32 cellular contexts compared by ENCODE assay signal in genomic region chr3:148847351-148847750, GRCh38. TPM values are rescaled to one million over a fixed set of nuclear protein-coding genes. Genes with fewer than 3 reads are reported as not detected.
DNase-seq lines count a peak whose midpoint lies in the region; ATAC-seq and TF ChIP-seq lines count a peak whose summit lies in the region.
"Had no signal": no experiment of that assay in that cellular context is flagged by ENCODE, and none has a peak within 500 bp of the region (broad histone marks: within the 10 kb centered on the region; RNA-seq: fewer than 3 reads in every experiment).

No MANE protein-coding gene starts in this region.

- H3K36me3 ChIP-seq in mammary epithelial cell (ENCODE audit: insufficient read depth, low read length): no peaks in the 10 kb centered on the region
- no peaks in the 10 kb centered on the region for H3K36me3 ChIP-seq in ovary
- H3K36me3 ChIP-seq: heart left ventricle, prostate gland, transverse colon had no signal

- H3K4me1 Mint-ChIP-seq in MCF 10A (ENCODE audit: insufficient read depth, unreplicated experiment): no peaks in the 10 kb centered on the region
- no peaks in the 10 kb centered on the region for H3K4me1 Mint-ChIP-seq in activated CD8-positive, alpha-beta T cell treated with anti-CD3 and anti-CD28 coated beads for 36 hours (ENCODE audit: low read depth)
- no peaks in the 10 kb centered on the region for H3K4me1 Mint-ChIP-seq in activated CD8-positive, alpha-beta T cell treated with anti-CD3 and anti-CD28 coated beads, Interleukin-2, amount 10 ng/mL, durations not matched to agents 7 days and 5 days (ENCODE audit: low read depth)
- H3K4me1 Mint-ChIP-seq: activated T-helper 17 cell treated with anti-CD3 and anti-CD28 coated beads, Interleukin-2, amount 50 U/mL, for 72 hours; CD4-positive, alpha-beta memory T cell; central memory CD8-positive, alpha-beta T cell; H9 had no signal

- no peak overlapping the region for H3K9ac ChIP-seq in mammary epithelial cell (ENCODE audit: insufficient read depth, low read length)

- TF ChIP-seq EP300 in ovary (IDR thresholded peaks at IDR 0.05): no peak

- TF ChIP-seq POLR2A in ovary (IDR thresholded peaks at IDR 0.05): no peak

- no peak overlapping the region for H3K4me3 Mint-ChIP-seq in MCF 10A (ENCODE audit: unreplicated experiment)
- no peak overlapping the region for H3K4me3 Mint-ChIP-seq in activated CD8-positive, alpha-beta T cell treated with anti-CD3 and anti-CD28 coated beads for 36 hours
- no peak overlapping the region for H3K4me3 Mint-ChIP-seq in activated CD8-positive, alpha-beta T cell treated with anti-CD3 and anti-CD28 coated beads, Interleukin-2, amount 10 ng/mL, durations not matched to agents 7 days and 5 days
- H3K4me3 Mint-ChIP-seq: activated T-helper 17 cell treated with anti-CD3 and anti-CD28 coated beads, Interleukin-2, amount 50 U/mL, for 72 hours; CD4-positive, alpha-beta memory T cell; central memory CD8-positive, alpha-beta T cell; H9 had no signal

- WGBS in mammary epithelial cell (ENCODE audit: low coverage, missing lambda C conversion rate): 35% methylated on average over 1 of the region's 1 CpG
- WGBS in ovary, 3 donors: 16 to 33% (median 29%) methylated on average over 1 of the region's 1 CpG

- POLR2A ChIA-PET in MCF 10A (lab: Yijun Ruan, JAX): no interaction called here
- POLR2A ChIA-PET in activated CD8-positive, alpha-beta T cell treated with anti-CD3 and anti-CD28 coated beads for 36 hours (lab: Charles Lee): no interaction called here
- POLR2A ChIA-PET in activated CD8-positive, alpha-beta T cell treated with anti-CD3 and anti-CD28 coated beads, Interleukin-2, amount 10 ng/mL, durations not matched to agents 7 days and 5 days (lab: Charles Lee): no interaction called here

- BruUV-seq in MCF 10A (replicated peaks; lab: Mats Ljungman, UMichigan): no TSS peak
- BruUV-seq in mammary epithelial cell (replicated peaks; lab: Mats Ljungman, UMichigan): no TSS peak

- CTCF ChIA-PET in MCF 10A (lab: Yijun Ruan, JAX): interaction anchor here (0.7 to 1.1 kb wide), 3 partner anchors 13 to 203 kb away, joined by 3 to 4 read pairs (median 3); no protein-coding TSS in a partner anchor
- CTCF ChIA-PET in mammary epithelial cell (lab: Charles Lee; ENCODE audit: low non-redundant PET): no interaction called here
- CTCF ChIA-PET in activated CD8-positive, alpha-beta T cell treated with anti-CD3 and anti-CD28 coated beads for 36 hours (lab: Charles Lee): interaction anchor here (0.7 kb wide), 1 partner anchor 595 kb away, joined by 3 read pairs; no protein-coding TSS in a partner anchor
- CTCF ChIA-PET in activated CD8-positive, alpha-beta T cell treated with anti-CD3 and anti-CD28 coated beads, Interleukin-2, amount 10 ng/mL, durations not matched to agents 7 days and 5 days (lab: Charles Lee): no interaction called here

- H3K9me3 Mint-ChIP-seq in MCF 10A (ENCODE audit: unreplicated experiment): no peaks in the 10 kb centered on the region
- H3K9me3 Mint-ChIP-seq in activated CD8-positive, alpha-beta T cell treated with anti-CD3 and anti-CD28 coated beads for 36 hours: no peaks in the 10 kb centered on the region
- H3K9me3 Mint-ChIP-seq in activated CD8-positive, alpha-beta T cell treated with anti-CD3 and anti-CD28 coated beads, Interleukin-2, amount 10 ng/mL, durations not matched to agents 7 days and 5 days (ENCODE audit: insufficient read depth): no peaks in the 10 kb centered on the region
- H3K9me3 Mint-ChIP-seq: activated T-helper 17 cell treated with anti-CD3 and anti-CD28 coated beads, Interleukin-2, amount 50 U/mL, for 72 hours; CD4-positive, alpha-beta memory T cell; central memory CD8-positive, alpha-beta T cell; H9 had no signal

- no peaks in the 10 kb centered on the region for H4K20me1 ChIP-seq in mammary epithelial cell (ENCODE audit: insufficient read depth, low read length)

- ATAC-seq in activated CD8-positive, alpha-beta T cell treated with anti-CD3 and anti-CD28 coated beads for 36 hours: no peak
- ATAC-seq in activated CD8-positive, alpha-beta T cell treated with anti-CD3 and anti-CD28 coated beads, Interleukin-2, amount 10 ng/mL, durations not matched to agents 7 days and 5 days: no peak
- ATAC-seq: activated CD4-positive, CD25-positive, alpha-beta regulatory T cell treated with anti-CD3 and anti-CD28 coated beads, Interleukin-2, amount 50 U/mL, for 24 hours; activated T-helper 17 cell treated with anti-CD3 and anti-CD28 coated beads, Interleukin-2, amount 50 U/mL, for 72 hours; heart left ventricle had no signal

- H3K27me3 Mint-ChIP-seq in MCF 10A (ENCODE audit: insufficient read depth, unreplicated experiment): peaks cover 22% of the 10 kb centered on the region
- peaks cover 2% of the 10 kb centered on the region for H3K27me3 Mint-ChIP-seq in activated CD8-positive, alpha-beta T cell treated with anti-CD3 and anti-CD28 coated beads for 36 hours
- H3K27me3 Mint-ChIP-seq in activated CD8-positive, alpha-beta T cell treated with anti-CD3 and anti-CD28 coated beads, Interleukin-2, amount 10 ng/mL, durations not matched to agents 7 days and 5 days (ENCODE audit: low read depth): peaks cover 3% of the 10 kb centered on the region
- H3K27me3 Mint-ChIP-seq: activated T-helper 17 cell treated with anti-CD3 and anti-CD28 coated beads, Interleukin-2, amount 50 U/mL, for 72 hours had no signal

- dilution Hi-C loops in mammary epithelial cell (cut with HindIII; ENCODE audit: low sequenced_read_pairs): no loop called here

- H2AFZ ChIP-seq in mammary epithelial cell (ENCODE audit: low read depth, low read length): no peak overlapping the region

- intact Hi-C loops in MCF 10A (cut with micrococcal nuclease): no loop called here
- intact Hi-C loops in mammary epithelial cell (cut with micrococcal nuclease): no loop called here
- intact Hi-C loops in ovary (cut with DNase I): no loop called here
- intact Hi-C loops in activated CD8-positive, alpha-beta T cell treated with anti-CD3 and anti-CD28 coated beads for 36 hours (cut with micrococcal nuclease): no loop called here

- H3K4me3 ChIP-seq in mammary epithelial cell (replicated peaks in 1 of 3; ENCODE audit: insufficient read depth in 1 of 3, low read depth in 2 of 3, low read length in 3 of 3) (no peak overlapping the region), fibroblast of mammary gland (ENCODE audit: control insufficient read depth, low read depth, low read length) (no peak overlapping the region), skeletal muscle cell (ENCODE audit: low read depth, low read length) (no peak overlapping the region), ovary (no peak overlapping the region)
- H3K4me3 ChIP-seq: heart left ventricle, prostate gland, skin epidermis, transverse colon had no signal

- H3K9me3 ChIP-seq in mammary epithelial cell (replicated peaks; ENCODE audit: insufficient read depth, low read length) (no peaks in the 10 kb centered on the region), ovary (no peaks in the 10 kb centered on the region)
- H3K9me3 ChIP-seq: heart left ventricle, prostate gland, transverse colon had no signal

- H3K4me2 ChIP-seq in mammary epithelial cell (ENCODE audit: insufficient read depth, low read depth, low read length): no peak overlapping the region

- TF ChIP-seq CTCF in MCF 10A (IDR thresholded peaks at IDR 0.05; ENCODE audit: unreplicated experiment): no peak
- no peak for TF ChIP-seq CTCF in mammary epithelial cell (conservative IDR thresholded peaks at IDR 0.05 in 1 of 2, IDR thresholded peaks at IDR 0.05 in 1 of 2; ENCODE audit: extremely low read depth in 1 of 2, insufficient read depth in 1 of 2, low read depth in 1 of 2, low read length in 2 of 2)
- TF ChIP-seq CTCF in fibroblast of mammary gland (conservative IDR thresholded peaks at IDR 0.05; ENCODE audit: control insufficient read depth, insufficient read depth, low read depth, low read length): no peak
- TF ChIP-seq CTCF in ovary (IDR thresholded peaks at IDR 0.05): no peak
- TF ChIP-seq CTCF in activated CD8-positive, alpha-beta T cell treated with anti-CD3 and anti-CD28 coated beads for 36 hours (IDR thresholded peaks at IDR 0.05): no peak

- no peaks in the 10 kb centered on the region for H3K79me2 ChIP-seq in mammary epithelial cell (ENCODE audit: insufficient read depth, low read length)

- DNase-seq in MCF 10A (ENCODE audit: unreplicated experiment) (peak; percentile 13), mammary epithelial cell (no peak), amniotic epithelial cell (ENCODE audit: low read depth) (peak; percentile 12), fibroblast of mammary gland (ENCODE audit: low read depth) (peak; percentile 73), skeletal muscle cell (ENCODE audit: low read depth) (peak; percentile 26), ovary (no peak)
- DNase-seq in activated CD8-positive, alpha-beta T cell treated with anti-CD3 and anti-CD28 coated beads for 36 hours: no peak
- DNase-seq in activated CD8-positive, alpha-beta T cell treated with anti-CD3 and anti-CD28 coated beads, Interleukin-2, amount 10 ng/mL, durations not matched to agents 7 days and 5 days: no peak
- DNase-seq: 8988T; activated CD4-positive, alpha-beta T cell treated with anti-CD3 and anti-CD28 coated beads, Interleukin-2, amount 50 U/mL, for 48 hours; activated CD8-positive, alpha-beta memory T cell treated with anti-CD3 and anti-CD28 coated beads, Interleukin-2, amount 50 U/mL, for 48 hours; activated naive CD4-positive, alpha-beta T cell treated with anti-CD3 and anti-CD28 coated beads, Interleukin-2, amount 50 U/mL, for 16 hours; CD4-positive, alpha-beta memory T cell; dermis blood vessel endothelial cell; DMS153; GDM1; H9; heart left ventricle; NCI-H1105; NCI-H2029; NCI-H526 treated with DMSO at 0.1 percent for 48 hours; transverse colon had no signal

- no peaks in the 10 kb centered on the region for H3K36me3 Mint-ChIP-seq in MCF 10A (ENCODE audit: insufficient read depth, unreplicated experiment)
- H3K36me3 Mint-ChIP-seq in activated CD8-positive, alpha-beta T cell treated with anti-CD3 and anti-CD28 coated beads for 36 hours (ENCODE audit: low read depth): no peaks in the 10 kb centered on the region
- no peaks in the 10 kb centered on the region for H3K36me3 Mint-ChIP-seq in activated CD8-positive, alpha-beta T cell treated with anti-CD3 and anti-CD28 coated beads, Interleukin-2, amount 10 ng/mL, durations not matched to agents 7 days and 5 days (ENCODE audit: low read depth)
- H3K36me3 Mint-ChIP-seq: CD4-positive, alpha-beta memory T cell had no signal

- H3K4me1 ChIP-seq in mammary epithelial cell (ENCODE audit: insufficient read depth, low read length) (no peaks in the 10 kb centered on the region), ovary (ENCODE audit: insufficient read depth) (no peaks in the 10 kb centered on the region)
- H3K4me1 ChIP-seq: prostate gland, transverse colon had no signal

- no peak overlapping the region for H3K27ac Mint-ChIP-seq in MCF 10A (ENCODE audit: low read depth, unreplicated experiment)
- H3K27ac Mint-ChIP-seq in activated CD8-positive, alpha-beta T cell treated with anti-CD3 and anti-CD28 coated beads for 36 hours: no peak overlapping the region
- no peak overlapping the region for H3K27ac Mint-ChIP-seq in activated CD8-positive, alpha-beta T cell treated with anti-CD3 and anti-CD28 coated beads, Interleukin-2, amount 10 ng/mL, durations not matched to agents 7 days and 5 days
- H3K27ac Mint-ChIP-seq: activated T-helper 17 cell treated with anti-CD3 and anti-CD28 coated beads, Interleukin-2, amount 50 U/mL, for 72 hours; CD4-positive, alpha-beta memory T cell; H9 had no signal

- in situ Hi-C loops in mammary epithelial cell (cut with MboI; ENCODE audit: low sequenced_read_pairs in 2 of 2): no loop called here

- H3K27me3 ChIP-seq in mammary epithelial cell (ENCODE audit: insufficient read depth, low read length) (no peaks in the 10 kb centered on the region), ovary (no peaks in the 10 kb centered on the region)
- H3K27me3 ChIP-seq: heart left ventricle, transverse colon had no signal

- H3K27ac ChIP-seq in mammary epithelial cell (ENCODE audit: insufficient read depth, low read depth, low read length): no peak overlapping the region
- no peak overlapping the region for H3K27ac ChIP-seq in ovary
- H3K27ac ChIP-seq: heart left ventricle, prostate gland, skin epidermis, transverse colon had no signal

RNA-seq across cellular contexts. Expression of gene CPA3, which starts 17.7 kb away (rescaled TPM):
- total RNA-seq in MCF 10A (2022): not detected in 2 replicates
- not detected for total RNA-seq in mammary epithelial cell
- polyA plus RNA-seq in mammary epithelial cell: not detected
- not detected for polyA minus RNA-seq in mammary epithelial cell
- 1 to 10 TPM in 3 of 7 donors, under 1 TPM in 1, not detected in 3; 0.89 to 4.1 (median 3.1) TPM for total RNA-seq in ovary
- polyA plus RNA-seq in ovary: 10 to 100 TPM in 1 of 2 donors, 1 to 10 TPM in 1; 2.6 to 22.2 TPM
- total RNA-seq in activated CD8-positive, alpha-beta T cell treated with anti-CD3 and anti-CD28 coated beads for 36 hours: not detected
- total RNA-seq in activated CD8-positive, alpha-beta T cell treated with anti-CD3 and anti-CD28 coated beads, Interleukin-2, amount 10 ng/mL, durations not matched to agents 7 days and 5 days: not detected
- total RNA-seq: activated T-helper 17 cell treated with anti-CD3 and anti-CD28 coated beads, Interleukin-2, amount 50 U/mL, for 72 hours; CD4-positive, alpha-beta memory T cell; fibroblast of villous mesenchyme; H9; lung microvascular endothelial cell; SK-MEL-5; T-helper 1 cell treated with Interleukin-12 subunit alpha and Interleukin-12 subunit beta and Interleukin-4 antibody, amounts not matched to agents 30 ng/mL and 1 ng/mL, for 36 hours had no signal
- polyA plus RNA-seq: CD4-positive, alpha-beta memory T cell had no signal

RNA-seq across cellular contexts. Expression of gene CPB1, which starts 19.7 kb away (rescaled TPM):
- not detected in 2 replicates for total RNA-seq in MCF 10A (2022)
- total RNA-seq in mammary epithelial cell: not detected
- polyA plus RNA-seq in mammary epithelial cell: not detected
- polyA minus RNA-seq in mammary epithelial cell: not detected
- 10 to 100 TPM in 2 of 7 donors, 1 to 10 TPM in 1, under 1 TPM in 1, not detected in 3; 0.50 to 19.1 (median 11.2) TPM for total RNA-seq in ovary
- 1 to 10 TPM in 1 of 2 donors, under 1 TPM in 1; 0.11 to 5.0 TPM for polyA plus RNA-seq in ovary
- not detected for total RNA-seq in activated CD8-positive, alpha-beta T cell treated with anti-CD3 and anti-CD28 coated beads for 36 hours
- not detected for total RNA-seq in activated CD8-positive, alpha-beta T cell treated with anti-CD3 and anti-CD28 coated beads, Interleukin-2, amount 10 ng/mL, durations not matched to agents 7 days and 5 days
- total RNA-seq: activated T-helper 17 cell treated with anti-CD3 and anti-CD28 coated beads, Interleukin-2, amount 50 U/mL, for 72 hours; CD4-positive, alpha-beta memory T cell; dermis blood vessel endothelial cell; fibroblast of villous mesenchyme; H9; lung microvascular endothelial cell; M059J; SK-MEL-5; T-helper 1 cell treated with Interleukin-12 subunit alpha and Interleukin-12 subunit beta and Interleukin-4 antibody, amounts not matched to agents 30 ng/mL and 1 ng/mL, for 36 hours had no signal
- polyA plus RNA-seq: CD4-positive, alpha-beta memory T cell had no signal

Comparison
In these comparisons a context has a peak if more than half of its experiments do, and no peak if none do; other contexts are left out.
1. DNase-seq: peak in MCF 10A (single experiment), amniotic epithelial cell (single experiment), fibroblast of mammary gland (single experiment) and skeletal muscle cell (single experiment); none in mammary epithelial cell (single experiment), ovary (0 of 5), activated CD8-positive, alpha-beta T cell treated with anti-CD3 and anti-CD28 coated beads for 36 hours (single experiment) and activated CD8-positive, alpha-beta T cell treated with anti-CD3 and anti-CD28 coated beads, Interleukin-2, amount 10 ng/mL, durations not matched to agents 7 days and 5 days (single experiment).
2. CTCF ChIA-PET loops: an anchor here in MCF 10A (0.7 to 1.1 kb wide) and activated CD8-positive, alpha-beta T cell treated with anti-CD3 and anti-CD28 coated beads for 36 hours (0.7 kb wide); none called in mammary epithelial cell and activated CD8-positive, alpha-beta T cell treated with anti-CD3 and anti-CD28 coated beads, Interleukin-2, amount 10 ng/mL, durations not matched to agents 7 days and 5 days.